In the genomic region with DNA sequence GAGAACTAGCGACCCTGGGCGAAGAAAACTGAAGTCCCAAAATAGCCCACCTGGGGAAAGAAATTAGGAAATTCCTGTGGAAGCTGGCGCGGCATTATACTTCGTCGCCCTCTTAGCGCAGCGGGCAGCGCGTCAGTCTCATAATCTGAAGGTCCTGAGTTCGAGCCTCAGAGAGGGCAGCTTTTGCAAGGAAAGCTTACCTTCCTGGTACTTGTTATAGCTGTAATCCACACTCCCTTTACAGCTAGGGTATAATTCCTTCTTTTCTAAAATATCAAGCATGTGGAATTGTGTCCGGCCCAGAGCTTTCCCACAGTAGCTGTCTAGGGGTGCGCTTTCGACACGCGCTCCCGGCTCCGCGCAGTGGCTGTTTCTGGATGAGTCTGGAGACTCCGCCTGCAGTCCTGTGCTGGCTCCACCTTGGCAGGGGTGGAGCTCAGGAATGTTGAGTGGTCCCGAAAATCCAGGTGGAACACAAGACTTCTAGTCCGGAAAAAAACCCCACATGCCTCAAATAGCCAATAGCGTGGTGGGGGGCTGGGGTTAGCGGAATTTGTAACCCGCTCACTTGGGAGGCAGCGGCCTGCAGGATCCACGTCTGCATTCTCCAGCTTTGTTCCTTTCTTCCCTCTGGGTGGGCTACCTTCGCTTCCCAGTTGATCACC, we compare ENCODE assay signal across 11 cellular contexts.
DNase-seq lines count a peak whose midpoint lies in the region; FAIRE-seq and TF ChIP-seq lines count a peak whose summit lies in the region.
"Had no signal": no experiment of that assay in that cellular context is flagged by ENCODE, and none has a peak within 500 bp of the region (broad histone marks: within the 10 kb centered on the region; RNA-seq: fewer than 3 reads in every experiment).

No MANE protein-coding gene starts in this region.

- no peaks in the 10 kb centered on the region for H3K4me1 ChIP-seq in breast epithelium
- H3K4me1 ChIP-seq: tibial nerve had no signal

- peaks cover 7% of the 10 kb centered on the region for H3K36me3 Mint-ChIP-seq in MCF 10A (ENCODE audit: insufficient read depth, unreplicated experiment)

- no peak overlapping the region for H3K27ac Mint-ChIP-seq in MCF 10A (ENCODE audit: low read depth, unreplicated experiment)

- H3K9me3 ChIP-seq in breast epithelium = no peaks in the 10 kb centered on the region

- CTCF ChIA-PET in MCF 10A (lab: Yijun Ruan, JAX) = interaction anchor here (0.6 kb wide), 1 partner anchor 156 kb away, joined by 3 read pairs; no protein-coding TSS in a partner anchor

- POLR2A ChIA-PET in MCF 10A (lab: Yijun Ruan, JAX) = interaction anchor here (0.9 kb wide), 1 partner anchor 1902 kb away, joined by 3 read pairs; no protein-coding TSS in a partner anchor

- no peak overlapping the region for H3K4me3 ChIP-seq in breast epithelium
- peak overlapping the region; percentile 69 for H3K4me3 ChIP-seq in iPS-11a (ENCODE audit: low read depth, low read length)
- H3K4me3 ChIP-seq: tibial nerve had no signal

- no peak for TF ChIP-seq POLR2A in breast epithelium (IDR thresholded peaks at IDR 0.05)

- H3K9me3 Mint-ChIP-seq in MCF 10A (ENCODE audit: unreplicated experiment) = no peaks in the 10 kb centered on the region

- peaks cover 0 to 33% of the 10 kb centered on the region in 2 donors for H3K27me3 ChIP-seq in breast epithelium

- TSS peak; percentile 42 for BruUV-seq in MCF 10A (replicated peaks; lab: Mats Ljungman, UMichigan)

- TF ChIP-seq CTCF in MCF 10A (IDR thresholded peaks at IDR 0.05; ENCODE audit: unreplicated experiment) (no peak), breast epithelium (IDR thresholded peaks at IDR 0.05) (no peak)

- H3K4me1 Mint-ChIP-seq in MCF 10A (ENCODE audit: insufficient read depth, unreplicated experiment) = peaks cover 6% of the 10 kb centered on the region

- DNase-seq in MCF 10A (ENCODE audit: unreplicated experiment) (peak; percentile 47), breast epithelium (ENCODE audit: low spot score in 2 of 2) (no peak), amniotic epithelial cell (ENCODE audit: low read depth) (peak; percentile 60), urothelium cell line (ENCODE audit: low spot score) (peak; percentile 76), NCI-H1417 (lab: John Stamatoyannopoulos, UW) (no peak), 8988T (no peak), NCI-H2171 (lab: John Stamatoyannopoulos, UW) (no peak)
- DNase-seq: kidney glomerular epithelial cell, NCI-H2081 treated with DMSO at 0.1 percent for 48 hours had no signal

- peak overlapping the region; percentile 40 for H3K4me3 Mint-ChIP-seq in MCF 10A (ENCODE audit: unreplicated experiment)

- H3K27ac ChIP-seq in breast epithelium = no peak overlapping the region
- H3K27ac ChIP-seq: tibial nerve had no signal

- FAIRE-seq in urothelium cell line (lab: Jason Lieb, UNC) = no peak

- intact Hi-C loops in MCF 10A (cut with micrococcal nuclease) = no loop called here
- intact Hi-C loops in breast epithelium (cut with DNase I; ENCODE audit: low total_unique reads) = no loop called here

- H3K36me3 ChIP-seq in breast epithelium = no peaks in the 10 kb centered on the region
- H3K36me3 ChIP-seq: tibial nerve had no signal

- H3K27me3 Mint-ChIP-seq in MCF 10A (ENCODE audit: insufficient read depth, unreplicated experiment) = peaks cover 7% of the 10 kb centered on the region

Comparison
In these comparisons a context has a peak if more than half of its experiments do, and no peak if none do; other contexts are left out.
1. DNase-seq: peak in MCF 10A (single experiment), amniotic epithelial cell (single experiment) and urothelium cell line (single experiment); none in breast epithelium (0 of 2), NCI-H1417 (0 of 3), 8988T (single experiment) and NCI-H2171 (single experiment).